9 cellular contexts compared by ENCODE assay signal in genomic region chr3:188400494-188401243, GRCh38.
DNase-seq lines count a peak whose midpoint lies in the region; ATAC-seq and TF ChIP-seq lines count a peak whose summit lies in the region.
"Had no signal": no experiment of that assay in that cellular context is flagged by ENCODE, and none has a peak within 500 bp of the region (broad histone marks: within the 10 kb centered on the region; RNA-seq: fewer than 3 reads in every experiment).

No MANE protein-coding gene starts in this region.

- peaks cover 0 to 1% (median 0%) of the 10 kb centered on the region in 4 donors for H3K36me3 ChIP-seq in liver (ENCODE audit: control insufficient read depth in 4 of 4, insufficient read depth in 3 of 4, low read depth in 1 of 4, low read length in 3 of 4)
- H3K36me3 ChIP-seq in testis (ENCODE audit: low read depth, missing control alignments) = no peaks in the 10 kb centered on the region
- no peaks in the 10 kb centered on the region for H3K36me3 ChIP-seq in sigmoid colon
- H3K36me3 ChIP-seq: pancreas had no signal

- intact Hi-C loops in testis (cut with DNase I; ENCODE audit: low total_unique reads) (no loop called here), sigmoid colon (cut with DNase I) (no loop called here)

- no peak for TF ChIP-seq POLR2A in testis (IDR thresholded peaks at IDR 0.05)
- TF ChIP-seq POLR2A in sigmoid colon (IDR thresholded peaks at IDR 0.05) = no peak

- peak overlapping the region in 1 of 2 donors; percentile 23 for H3K9ac ChIP-seq in liver (ENCODE audit: low read depth in 1 of 2, low read length in 2 of 2)

- H3K27me3 ChIP-seq in liver (ENCODE audit: control insufficient read depth in 4 of 4, insufficient read depth in 4 of 4, low read length in 3 of 4) (no peaks in the 10 kb centered on the region), testis (no peaks in the 10 kb centered on the region), sigmoid colon (no peaks in the 10 kb centered on the region)
- H3K27me3 ChIP-seq: pancreas had no signal

- no peak overlapping the region for H3K4me3 Mint-ChIP-seq in mesothelial cell of epicardium

- H3K27me3 Mint-ChIP-seq in mesothelial cell of epicardium (ENCODE audit: low read depth) = no peaks in the 10 kb centered on the region

- H3K4me3 ChIP-seq in liver (ENCODE audit: low read depth in 1 of 3, low read length in 3 of 3) (no peak overlapping the region), testis (no peak overlapping the region), sigmoid colon (no peak overlapping the region)
- H3K4me3 ChIP-seq: pancreas had no signal

- no peaks in the 10 kb centered on the region for H3K9me3 ChIP-seq in liver (ENCODE audit: control insufficient read depth in 4 of 4, low read length in 3 of 4)
- no peaks in the 10 kb centered on the region for H3K9me3 ChIP-seq in testis
- H3K9me3 ChIP-seq in sigmoid colon = no peaks in the 10 kb centered on the region
- H3K9me3 ChIP-seq: pancreas had no signal

- TF ChIP-seq RAD21 in liver (IDR thresholded peaks at IDR 0.05) = peak in 1 of 2 donors; percentile 14

- DNase-seq in mesothelial cell of epicardium (ENCODE audit: low spot score in 2 of 2, unreplicated experiment in 2 of 2) = no peak
- no peak for DNase-seq in iPS-NIHi7 (ENCODE audit: extremely low spot score)
- DNase-seq in testis = no peak
- no peak for DNase-seq in sigmoid colon
- DNase-seq: pancreas had no signal

- peaks cover 18% of the 10 kb centered on the region for H3K4me1 Mint-ChIP-seq in mesothelial cell of epicardium

- H3K27ac Mint-ChIP-seq in mesothelial cell of epicardium = no peak overlapping the region

- 61% methylated on average over 2 of the region's 2 CpGs for WGBS in liver
- WGBS in testis, 2 donors = 68 to 91% methylated on average over 2 of the region's 2 CpGs
- WGBS in sigmoid colon, 2 donors = 40 to 61% methylated on average over 2 of the region's 2 CpGs

- ATAC-seq in GM18858 (IDR thresholded peaks at IDR 0.05; ENCODE audit: unreplicated experiment) = peak; percentile 97
- ATAC-seq in GM21576 (IDR thresholded peaks at IDR 0.05; ENCODE audit: unreplicated experiment) = peak; percentile 95
- peak; percentile 88 for ATAC-seq in HG03565 (IDR thresholded peaks at IDR 0.05; ENCODE audit: unreplicated experiment)

- H3K4me1 ChIP-seq in liver (ENCODE audit: control insufficient read depth in 4 of 4, insufficient read depth in 4 of 4, low read length in 3 of 4) (peaks cover 21 to 64% (median 34%) of the 10 kb centered on the region in 4 donors), testis (peaks cover 16% of the 10 kb centered on the region), sigmoid colon (peaks cover 0 to 86% (median 56%) of the 10 kb centered on the region in 4 donors)

- H3K27ac ChIP-seq in liver (ENCODE audit: low read depth in 1 of 2, low read length in 2 of 2) (peak overlapping the region; percentile 28 to 46), testis (no peak overlapping the region), sigmoid colon (peak overlapping the region in 2 of 4 donors; percentile 13 to 24)

- no peak for TF ChIP-seq CTCF in liver (IDR thresholded peaks at IDR 0.05; ENCODE audit: low read depth, low read length, missing input control)
- no peak for TF ChIP-seq CTCF in mesothelial cell of epicardium (IDR thresholded peaks at IDR 0.05; ENCODE audit: unreplicated experiment)
- no peak for TF ChIP-seq CTCF in testis (IDR thresholded peaks at IDR 0.05)
- TF ChIP-seq CTCF in sigmoid colon (IDR thresholded peaks at IDR 0.05) = no peak

- peaks cover 5% of the 10 kb centered on the region for H3K36me3 Mint-ChIP-seq in mesothelial cell of epicardium

- TF ChIP-seq EP300 in sigmoid colon (IDR thresholded peaks at IDR 0.05) = no peak

- H3K9me3 Mint-ChIP-seq in mesothelial cell of epicardium = peaks cover 12% of the 10 kb centered on the region

TF ChIP-seq in liver, 16 proteins besides CTCF, POLR2A, EP300 and RAD21:
- TF ChIP-seq MAX (IDR thresholded peaks at IDR 0.05) (no peak), RXRA (IDR thresholded peaks at IDR 0.05) (no peak), EGR1 (IDR thresholded peaks at IDR 0.05; ENCODE audit: low read depth in 2 of 2) (no peak), YY1 (IDR thresholded peaks at IDR 0.05) (no peak), TAF1 (conservative IDR thresholded peaks at IDR 0.05) (no peak), GABPA (IDR thresholded peaks at IDR 0.05 in 1 of 2, conservative IDR thresholded peaks at IDR 0.05 in 1 of 2) (no peak), JUND (IDR thresholded peaks at IDR 0.05) (no peak), HNF4G (IDR thresholded peaks at IDR 0.05) (no peak), HNF4A (conservative IDR thresholded peaks at IDR 0.05) (no peak), FOXA2 (IDR thresholded peaks at IDR 0.05) (no peak), REST (IDR thresholded peaks at IDR 0.05) (no peak), SP1 (IDR thresholded peaks at IDR 0.05) (no peak), NR2F2 (IDR thresholded peaks at IDR 0.05) (no peak), FOXA1 (IDR thresholded peaks at IDR 0.05) (no peak)
- TF ChIP-seq, protein P1, sequence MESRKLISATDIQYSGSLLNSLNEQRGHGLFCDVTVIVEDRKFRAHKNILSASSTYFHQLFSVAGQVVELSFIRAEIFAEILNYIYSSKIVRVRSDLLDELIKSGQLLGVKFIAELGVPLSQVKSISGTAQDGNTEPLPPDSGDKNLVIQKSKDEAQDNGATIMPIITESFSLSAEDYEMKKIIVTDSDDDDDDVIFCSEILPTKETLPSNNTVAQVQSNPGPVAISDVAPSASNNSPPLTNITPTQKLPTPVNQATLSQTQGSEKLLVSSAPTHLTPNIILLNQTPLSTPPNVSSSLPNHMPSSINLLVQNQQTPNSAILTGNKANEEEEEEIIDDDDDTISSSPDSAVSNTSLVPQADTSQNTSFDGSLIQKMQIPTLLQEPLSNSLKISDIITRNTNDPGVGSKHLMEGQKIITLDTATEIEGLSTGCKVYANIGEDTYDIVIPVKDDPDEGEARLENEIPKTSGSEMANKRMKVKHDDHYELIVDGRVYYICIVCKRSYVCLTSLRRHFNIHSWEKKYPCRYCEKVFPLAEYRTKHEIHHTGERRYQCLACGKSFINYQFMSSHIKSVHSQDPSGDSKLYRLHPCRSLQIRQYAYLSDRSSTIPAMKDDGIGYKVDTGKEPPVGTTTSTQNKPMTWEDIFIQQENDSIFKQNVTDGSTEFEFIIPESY (IDR thresholded peaks at IDR 0.05) = no peak
- TF ChIP-seq, protein P2, sequence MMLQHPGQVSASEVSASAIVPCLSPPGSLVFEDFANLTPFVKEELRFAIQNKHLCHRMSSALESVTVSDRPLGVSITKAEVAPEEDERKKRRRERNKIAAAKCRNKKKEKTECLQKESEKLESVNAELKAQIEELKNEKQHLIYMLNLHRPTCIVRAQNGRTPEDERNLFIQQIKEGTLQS (IDR thresholded peaks at IDR 0.05) = no peak

Comparison
In these comparisons a context has a peak if more than half of its experiments do, and no peak if none do; other contexts are left out.
1. H3K27ac ChIP-seq: peak in liver (2 of 2); none in testis (0 of 2).
2. Peak in every context shown above with its lines, with median percentiles within 50 percentile points of each other: ATAC-seq.